20 cellular contexts compared by ENCODE assay signal in the genomic region with DNA sequence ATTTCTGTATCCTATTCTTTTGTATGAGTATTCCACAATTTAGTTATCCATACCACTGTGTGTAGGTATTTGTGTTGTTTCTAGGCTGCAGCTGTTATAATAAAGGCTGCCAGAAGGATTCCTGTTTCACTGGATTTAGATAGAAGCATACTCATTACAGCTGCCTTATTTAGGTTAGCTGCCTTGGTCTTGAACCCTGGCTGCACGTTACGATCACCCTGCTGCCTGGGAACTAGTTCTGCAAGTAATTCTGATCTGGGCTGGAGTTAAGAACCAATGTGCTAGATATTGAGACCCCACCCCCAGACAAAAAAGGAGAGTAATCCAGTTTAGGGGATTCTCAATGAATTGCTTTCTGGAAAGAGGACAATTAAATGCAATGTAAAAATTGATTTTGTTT.
"Had no signal": no experiment of that assay in that cellular context is flagged by ENCODE, and none has a peak within 500 bp of the region (broad histone marks: within the 10 kb centered on the region; RNA-seq: fewer than 3 reads in every experiment).

No MANE protein-coding gene starts in this region.

- H3K4me3 ChIP-seq: MG63 had no signal

- H3K9ac ChIP-seq: SK-N-SH had no signal

- H3K27me3 ChIP-seq: MG63 had no signal

- H3K36me3 ChIP-seq: MG63 had no signal

- H3K27ac ChIP-seq: HL-60, RWPE1 had no signal

- ATAC-seq: Panc1, PC-3 had no signal

- H3K4me2 ChIP-seq: SK-N-SH had no signal

- DNase-seq: Karpas-422, KG1, MG63, NCI-H1092, NCI-H1417 treated with DMSO at 0.1 percent for 48 hours, NCI-H146, NCI-H1694 treated with DMSO at 0.1 percent for 48 hours, NCI-H1930, NCI-H2081, NCI-H2171, NCI-H510A, NCI-H524 treated with DMSO at 0.1 percent for 48 hours, NCI-H774, SHP77, SK-N-SH, SW 1271 had no signal
